ENCODE assay signal across 9 cellular contexts in genomic region chr12:2944401-2945047, GRCh38. TPM values are rescaled to one million over a fixed set of nuclear protein-coding genes. Genes with fewer than 3 reads are reported as not detected.
A peak's percentile ranks its signal among the peaks of the same experiment; 100 is the strongest.
DNase-seq lines count a peak whose midpoint lies in the region; ATAC-seq and TF ChIP-seq lines count a peak whose summit lies in the region.
"Had no signal": no experiment of that assay in that cellular context is flagged by ENCODE, and none has a peak within 500 bp of the region (broad histone marks: within the 10 kb centered on the region; RNA-seq: fewer than 3 reads in every experiment).

No MANE protein-coding gene starts in this region.

- TF ChIP-seq CTCF in BJ (IDR thresholded peaks at IDR 0.05; ENCODE audit: insufficient read depth, low read depth, low read length) (peak; percentile 77), HL-60 (IDR thresholded peaks at IDR 0.05; ENCODE audit: insufficient read depth, low read length) (peak; percentile 28)

- H3K4me3 ChIP-seq in BJ (ENCODE audit: low read depth, low read length) (no peak overlapping the region), HL-60 (replicated peaks; ENCODE audit: insufficient read depth, low read length) (no peak overlapping the region)
- H3K4me3 ChIP-seq: HAP-1 had no signal

- CTCF ChIA-PET in BJ (lab: Yijun Ruan, JAX) = interaction anchor here (0.6 to 2.4 kb wide), 16 partner anchors 8 to 98 kb away, joined by 3 to 18 read pairs (median 3); partner anchors contain the start of gene TULP3

- H3K36me3 ChIP-seq in BJ (ENCODE audit: control insufficient read depth, insufficient read depth, low read length) = peaks cover 7% of the 10 kb centered on the region

- no peak overlapping the region for H3K27ac ChIP-seq in HL-60 (replicated peaks)

- H3K27me3 ChIP-seq in BJ (ENCODE audit: control insufficient read depth, insufficient read depth, low read length) = no peaks in the 10 kb centered on the region
- no peaks in the 10 kb centered on the region for H3K27me3 ChIP-seq in HL-60 (ENCODE audit: insufficient read depth, poor library complexity, severe bottlenecking)

- DNase-seq in BJ (ENCODE audit: low read depth) (no peak), HL-60 (ENCODE audit: low read depth in 1 of 2, low spot score in 1 of 2) (peak in 1 of 2 experiments; percentile 25), T follicular helper cell (ENCODE audit: low read depth) (peak; percentile 4), amniotic epithelial cell (ENCODE audit: low read depth) (peak; percentile 18), hypothalamus (lab: John Stamatoyannopoulos, UW) (peak in 31 of 51 donors; percentile 5 to 59 (median 15)), SKM-1 treated with dmso at 0.1 percent for 144 hours (lab: John Stamatoyannopoulos, UW; ENCODE audit: unreplicated experiment) (no peak)
- DNase-seq in stimulated activated CD4-positive, alpha-beta T cell treated with anti-CD3 and anti-CD28 coated beads, Interleukin-12 subunit alpha, Interleukin-12 subunit beta, amount 100 ng/mL, for 4 hours = peak; percentile 53

- POLR2A ChIA-PET in BJ (lab: Charles Lee) = interaction anchor here (0.6 kb wide), 1 partner anchor 76 kb away, joined by 6 read pairs; no protein-coding TSS in a partner anchor

- no peak for ATAC-seq in HG02840 (IDR thresholded peaks at IDR 0.05; ENCODE audit: low FRiP score, unreplicated experiment)

RNA-seq across cellular contexts. Expression of gene TEAD4, which starts 14.7 kb away (rescaled TPM):
- 18.8 and 30.2 TPM in 2 replicates for polyA plus RNA-seq in BJ (2011; rRNA removed)
- polyA minus RNA-seq in BJ (2011; rRNA and poly(A)+ RNA removed) = 17.5 and 19.3 TPM in 2 replicates

RNA-seq across cellular contexts. Expression of gene TULP3, which starts 53.8 kb away (rescaled TPM):
- polyA plus RNA-seq in BJ (2011; rRNA removed) = 42.1 and 43.7 TPM in 2 replicates
- polyA minus RNA-seq in BJ (2011; rRNA and poly(A)+ RNA removed) = 27.2 and 37.3 TPM in 2 replicates

Comparison
In these comparisons a context has a peak if more than half of its experiments do, and no peak if none do; other contexts are left out.
1. DNase-seq: peak in T follicular helper cell (single experiment), amniotic epithelial cell (single experiment), hypothalamus (31 of 51) and stimulated activated CD4-positive, alpha-beta T cell treated with anti-CD3 and anti-CD28 coated beads, Interleukin-12 subunit alpha, Interleukin-12 subunit beta, amount 100 ng/mL, for 4 hours (single experiment); none in BJ (single experiment) and SKM-1 treated with dmso at 0.1 percent for 144 hours (single experiment).